ENCODE assay signal across 19 cellular contexts in genomic region chr2:16323131-16323520, GRCh38.
A peak's percentile ranks its signal among the peaks of the same experiment; 100 is the strongest.
DNase-seq lines count a peak whose midpoint lies in the region; ATAC-seq and TF ChIP-seq lines count a peak whose summit lies in the region.
"Had no signal": no experiment of that assay in that cellular context is flagged by ENCODE, and none has a peak within 500 bp of the region (broad histone marks: within the 10 kb centered on the region; RNA-seq: fewer than 3 reads in every experiment).

No MANE protein-coding gene starts in this region.

- no peaks in the 10 kb centered on the region for H3K36me3 Mint-ChIP-seq in neural progenitor cell
- H3K36me3 Mint-ChIP-seq: CD14-positive monocyte; CD4-positive, alpha-beta memory T cell; CD4-positive, CD25-positive, alpha-beta regulatory T cell; CD8-positive, alpha-beta memory T cell had no signal

- H3K27me3 ChIP-seq in BE2C (no peaks in the 10 kb centered on the region), WERI-Rb-1 (ENCODE audit: insufficient read depth, low read depth, severe bottlenecking) (no peaks in the 10 kb centered on the region), neural progenitor cell (no peaks in the 10 kb centered on the region)
- H3K27me3 ChIP-seq: BLaER1 had no signal

- H3K36me3 ChIP-seq in BE2C (no peaks in the 10 kb centered on the region), WERI-Rb-1 (no peaks in the 10 kb centered on the region), neural progenitor cell (no peaks in the 10 kb centered on the region)
- H3K36me3 ChIP-seq: BLaER1 had no signal

- peaks cover 77% of the 10 kb centered on the region for H3K4me1 Mint-ChIP-seq in neural progenitor cell
- H3K4me1 Mint-ChIP-seq: CD4-positive, alpha-beta memory T cell; CD4-positive, CD25-positive, alpha-beta regulatory T cell; CD8-positive, alpha-beta memory T cell had no signal

- H3K4me1 ChIP-seq in BE2C (peaks cover 67% of the 10 kb centered on the region), neural progenitor cell (peaks cover 70% of the 10 kb centered on the region)
- H3K4me1 ChIP-seq: A549 had no signal

- no peak overlapping the region for H3K4me2 ChIP-seq in neural progenitor cell
- H3K4me2 ChIP-seq: A549, BLaER1 had no signal

- no peak for TF ChIP-seq CTCF in BE2C (IDR thresholded peaks at IDR 0.05; ENCODE audit: low read depth, low read length)
- TF ChIP-seq CTCF in WERI-Rb-1 (IDR thresholded peaks at IDR 0.05; ENCODE audit: low read depth, low read length): no peak
- no peak for TF ChIP-seq CTCF in neural progenitor cell (IDR thresholded peaks at IDR 0.05)

- H3K27me3 Mint-ChIP-seq in neural progenitor cell (ENCODE audit: insufficient read depth, low read depth): peaks cover 9% of the 10 kb centered on the region
- H3K27me3 Mint-ChIP-seq: B cell; CD4-positive, alpha-beta memory T cell; CD8-positive, alpha-beta memory T cell had no signal

- H3K79me2 ChIP-seq in neural progenitor cell (ENCODE audit: low read depth): no peaks in the 10 kb centered on the region

- DNase-seq in BE2C (peak; percentile 91), WERI-Rb-1 (no peak), neural progenitor cell (ENCODE audit: low spot score) (no peak)
- no peak for DNase-seq in stimulated activated naive CD4-positive, alpha-beta T cell treated with Interleukin-2 at 50 U/mL for 16 hours (lab: John Stamatoyannopoulos, UW)
- DNase-seq: AML-193; C1 segment of cervical spinal cord; Calu3; CD4-positive, alpha-beta memory T cell; CD4-positive, CD25-positive, alpha-beta regulatory T cell; CD8-positive, alpha-beta memory T cell; COR-L47; DMS79 treated with DMSO at 0.1 percent for 48 hours; GF-D8 had no signal

- H3K4me3 ChIP-seq in BE2C (ENCODE audit: low read depth, low read length): no peak overlapping the region
- no peak overlapping the region for H3K4me3 ChIP-seq in WERI-Rb-1 (ENCODE audit: low read depth, low read length)
- H3K4me3 ChIP-seq in neural progenitor cell: no peak overlapping the region
- H3K4me3 ChIP-seq: A549, BLaER1 had no signal

- H4K20me1 ChIP-seq in neural progenitor cell (ENCODE audit: low read depth): no peaks in the 10 kb centered on the region
- H4K20me1 ChIP-seq: BLaER1 had no signal

- no peaks in the 10 kb centered on the region for H3K9me3 Mint-ChIP-seq in neural progenitor cell
- H3K9me3 Mint-ChIP-seq: CD14-positive monocyte; CD4-positive, CD25-positive, alpha-beta regulatory T cell had no signal

- H2AFZ ChIP-seq in neural progenitor cell (replicated peaks): no peak overlapping the region

- peaks cover 18% of the 10 kb centered on the region for H3F3A ChIP-seq in neural progenitor cell (ENCODE audit: low read depth)

- H3K9me3 ChIP-seq in BE2C (no peaks in the 10 kb centered on the region; the same call in 1 of the 2 replicates), WERI-Rb-1 (ENCODE audit: severe bottlenecking) (no peaks in the 10 kb centered on the region), neural progenitor cell (ENCODE audit: low read depth) (no peaks in the 10 kb centered on the region)
- H3K9me3 ChIP-seq: A549, BLaER1 had no signal

- ATAC-seq in esophagus mucosa: no peak
- ATAC-seq: A549 had no signal

- H3K27ac Mint-ChIP-seq in neural progenitor cell: no peak overlapping the region
- H3K27ac Mint-ChIP-seq: B cell; CD14-positive monocyte; CD4-positive, alpha-beta memory T cell; CD4-positive, CD25-positive, alpha-beta regulatory T cell; CD8-positive, alpha-beta memory T cell had no signal

- H3K4me3 Mint-ChIP-seq in neural progenitor cell: peak overlapping the region; percentile 27
- H3K4me3 Mint-ChIP-seq: B cell; CD14-positive monocyte; CD4-positive, alpha-beta memory T cell; CD4-positive, CD25-positive, alpha-beta regulatory T cell; CD8-positive, alpha-beta memory T cell had no signal

- no peak overlapping the region for H3K9ac ChIP-seq in neural progenitor cell
- H3K9ac ChIP-seq: BLaER1 had no signal

- H3K27ac ChIP-seq in WERI-Rb-1 (peak overlapping the region; percentile 60), neural progenitor cell (no peak overlapping the region)
- H3K27ac ChIP-seq: 22Rv1, A549, BLaER1 had no signal
